ENCODE assay signal across 18 cellular contexts in the genomic region with DNA sequence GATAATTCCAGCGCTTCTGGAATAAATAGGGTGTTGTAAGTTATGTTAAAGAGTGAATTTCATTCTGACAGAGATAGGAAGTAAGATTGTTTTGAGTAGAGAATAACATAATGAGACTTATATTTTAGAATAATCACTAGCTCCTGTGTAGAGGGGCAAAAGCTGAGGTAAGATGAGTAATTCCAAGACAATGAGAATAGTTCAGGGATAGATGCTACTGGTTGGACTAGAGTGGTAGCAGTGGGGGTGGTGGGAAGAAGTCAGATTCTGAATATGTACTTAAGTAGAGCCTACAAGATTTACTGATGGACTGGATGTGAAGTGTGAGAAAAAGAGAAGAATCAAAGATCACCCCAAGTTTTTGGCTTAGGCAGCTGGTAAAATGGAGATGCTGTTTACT. TPM values are rescaled to one million over a fixed set of nuclear protein-coding genes. Genes with fewer than 3 reads are reported as not detected.
DNase-seq lines count a peak whose midpoint lies in the region; ATAC-seq, FAIRE-seq and TF ChIP-seq lines count a peak whose summit lies in the region.
"Had no signal": no experiment of that assay in that cellular context is flagged by ENCODE, and none has a peak within 500 bp of the region (broad histone marks: within the 10 kb centered on the region; RNA-seq: fewer than 3 reads in every experiment).

No MANE protein-coding gene starts in this region.

- peak overlapping the region; percentile 56 for H3K27ac Mint-ChIP-seq in activated CD4-positive, alpha-beta memory T cell treated with anti-CD3 and anti-CD28 coated beads for 36 hours
- no peak overlapping the region for H3K27ac Mint-ChIP-seq in activated CD4-positive, alpha-beta memory T cell treated with anti-CD3 and anti-CD28 coated beads, Interleukin-2, amount 10 ng/mL, durations not matched to agents 7 days and 5 days
- peak overlapping the region; percentile 1 to 19 (median 2) for H3K27ac Mint-ChIP-seq in immature natural killer cell
- H3K27ac Mint-ChIP-seq: brain had no signal

- peaks cover 52% of the 10 kb centered on the region for H3K36me3 ChIP-seq in suprapubic skin

- H3K27me3 ChIP-seq in suprapubic skin = no peaks in the 10 kb centered on the region
- H3K27me3 ChIP-seq: esophagus muscularis mucosa, upper lobe of right lung had no signal

- H3K4me1 Mint-ChIP-seq in activated CD4-positive, alpha-beta memory T cell treated with anti-CD3 and anti-CD28 coated beads for 36 hours (ENCODE audit: low read depth) = peaks cover 25% of the 10 kb centered on the region
- peaks cover 28% of the 10 kb centered on the region for H3K4me1 Mint-ChIP-seq in activated CD4-positive, alpha-beta memory T cell treated with anti-CD3 and anti-CD28 coated beads, Interleukin-2, amount 10 ng/mL, durations not matched to agents 7 days and 5 days
- peaks cover 7 to 51% of the 10 kb centered on the region in 2 donors for H3K4me1 Mint-ChIP-seq in immature natural killer cell
- H3K4me1 Mint-ChIP-seq: brain had no signal

- no peaks in the 10 kb centered on the region for H3K27me3 Mint-ChIP-seq in activated CD4-positive, alpha-beta memory T cell treated with anti-CD3 and anti-CD28 coated beads for 36 hours
- no peaks in the 10 kb centered on the region for H3K27me3 Mint-ChIP-seq in activated CD4-positive, alpha-beta memory T cell treated with anti-CD3 and anti-CD28 coated beads, Interleukin-2, amount 10 ng/mL, durations not matched to agents 7 days and 5 days
- peaks cover 0 to 2% (median 0%) of the 10 kb centered on the region in 3 donors for H3K27me3 Mint-ChIP-seq in immature natural killer cell (ENCODE audit: low read depth in 3 of 3)
- H3K27me3 Mint-ChIP-seq: brain, T-cell had no signal

- peak; percentile 33 for FAIRE-seq in GM12891 (lab: Jason Lieb, UNC)

- no peak overlapping the region for H3K4me3 ChIP-seq in suprapubic skin
- H3K4me3 ChIP-seq: esophagus muscularis mucosa, upper lobe of right lung had no signal

- DNase-seq in activated CD4-positive, alpha-beta memory T cell treated with anti-CD3 and anti-CD28 coated beads for 36 hours = no peak
- DNase-seq in activated CD4-positive, alpha-beta memory T cell treated with anti-CD3 and anti-CD28 coated beads, Interleukin-2, amount 10 ng/mL, durations not matched to agents 7 days and 5 days = no peak
- no peak for DNase-seq in GM12891 (ENCODE audit: insufficient read length, low spot score)
- DNase-seq in immature natural killer cell = no peak
- no peak for DNase-seq in suprapubic skin (ENCODE audit: low spot score in 2 of 2)
- DNase-seq: 8988T; activated CD4-positive, alpha-beta T cell treated with anti-CD3 and anti-CD28 coated beads for 48 hours; effector memory CD4-positive, alpha-beta T cell; kidney glomerular epithelial cell; NCI-H1105 treated with DMSO at 0.1 percent for 48 hours; NCI-H2081; retina; SHP77 treated with DMSO at 0.1 percent for 48 hours; T-cell; upper lobe of right lung had no signal

- no peak overlapping the region for H3K4me3 Mint-ChIP-seq in activated CD4-positive, alpha-beta memory T cell treated with anti-CD3 and anti-CD28 coated beads for 36 hours
- no peak overlapping the region for H3K4me3 Mint-ChIP-seq in activated CD4-positive, alpha-beta memory T cell treated with anti-CD3 and anti-CD28 coated beads, Interleukin-2, amount 10 ng/mL, durations not matched to agents 7 days and 5 days
- H3K4me3 Mint-ChIP-seq in immature natural killer cell = no peak overlapping the region
- H3K4me3 Mint-ChIP-seq: brain, T-cell had no signal

- intact Hi-C loops in activated CD4-positive, alpha-beta memory T cell treated with anti-CD3 and anti-CD28 coated beads for 36 hours (cut with micrococcal nuclease) = no loop called here

- TF ChIP-seq CTCF in suprapubic skin (IDR thresholded peaks at IDR 0.05) = no peak

- no peak overlapping the region for H3K27ac ChIP-seq in suprapubic skin
- H3K27ac ChIP-seq: esophagus muscularis mucosa, upper lobe of right lung had no signal

- TF ChIP-seq POLR2A in GM12891 (IDR thresholded peaks at IDR 0.05; ENCODE audit: low read depth, low read length) (no peak), suprapubic skin (IDR thresholded peaks at IDR 0.05) (no peak)

- peaks cover 45% of the 10 kb centered on the region for H3K36me3 Mint-ChIP-seq in activated CD4-positive, alpha-beta memory T cell treated with anti-CD3 and anti-CD28 coated beads for 36 hours
- peaks cover 64% of the 10 kb centered on the region for H3K36me3 Mint-ChIP-seq in activated CD4-positive, alpha-beta memory T cell treated with anti-CD3 and anti-CD28 coated beads, Interleukin-2, amount 10 ng/mL, durations not matched to agents 7 days and 5 days (ENCODE audit: low read depth)
- H3K36me3 Mint-ChIP-seq in immature natural killer cell = peaks cover 19 to 33% (median 20%) of the 10 kb centered on the region in 3 donors

- no peak for TF ChIP-seq EP300 in suprapubic skin (IDR thresholded peaks at IDR 0.05)

- H3K9me3 Mint-ChIP-seq in activated CD4-positive, alpha-beta memory T cell treated with anti-CD3 and anti-CD28 coated beads for 36 hours = no peaks in the 10 kb centered on the region
- no peaks in the 10 kb centered on the region for H3K9me3 Mint-ChIP-seq in activated CD4-positive, alpha-beta memory T cell treated with anti-CD3 and anti-CD28 coated beads, Interleukin-2, amount 10 ng/mL, durations not matched to agents 7 days and 5 days
- no peaks in the 10 kb centered on the region for H3K9me3 Mint-ChIP-seq in immature natural killer cell
- H3K9me3 Mint-ChIP-seq: brain, T-cell had no signal

- no peaks in the 10 kb centered on the region for H3K4me1 ChIP-seq in suprapubic skin
- H3K4me1 ChIP-seq: upper lobe of right lung had no signal

- WGBS in suprapubic skin = 97% methylated on average over 1 of the region's 1 CpG

- no peak for ATAC-seq in SK-N-SH treated with all-trans-retinoic acid at 6 μM for 48 hours
- ATAC-seq: T-cell, upper lobe of right lung had no signal

- POLR2A ChIA-PET in activated CD4-positive, alpha-beta memory T cell treated with anti-CD3 and anti-CD28 coated beads for 36 hours (lab: Charles Lee) = no interaction called here
- POLR2A ChIA-PET in activated CD4-positive, alpha-beta memory T cell treated with anti-CD3 and anti-CD28 coated beads, Interleukin-2, amount 10 ng/mL, durations not matched to agents 7 days and 5 days (lab: Charles Lee) = interaction anchor here (0.8 to 1.7 kb wide), 4 partner anchors 10 to 33 kb away, joined by 3 to 9 read pairs (median 4); no protein-coding TSS in a partner anchor

- H3K9me3 ChIP-seq in suprapubic skin = no peaks in the 10 kb centered on the region
- H3K9me3 ChIP-seq: esophagus muscularis mucosa, upper lobe of right lung had no signal

- CTCF ChIA-PET in activated CD4-positive, alpha-beta memory T cell treated with anti-CD3 and anti-CD28 coated beads for 36 hours (lab: Charles Lee) = interaction anchor here (1.0 kb wide), 2 partner anchors 15 to 18 kb away, joined by 3 read pairs; no protein-coding TSS in a partner anchor
- CTCF ChIA-PET in activated CD4-positive, alpha-beta memory T cell treated with anti-CD3 and anti-CD28 coated beads, Interleukin-2, amount 10 ng/mL, durations not matched to agents 7 days and 5 days (lab: Charles Lee) = interaction anchor here (1.0 to 1.5 kb wide), 2 partner anchors 14 to 22 kb away, joined by 3 read pairs; no protein-coding TSS in a partner anchor

TF ChIP-seq in GM12891, 5 proteins besides CTCF, POLR2A, EP300 and RAD21:
- TF ChIP-seq TAF1 (IDR thresholded peaks at IDR 0.05; ENCODE audit: low read depth, low read length) = no peak
- TF ChIP-seq POU2F2 (IDR thresholded peaks at IDR 0.05; ENCODE audit: low read depth, low read length) = no peak
- no peak for TF ChIP-seq PAX5 (IDR thresholded peaks at IDR 0.05; ENCODE audit: insufficient read depth, low read length, severe bottlenecking)
- TF ChIP-seq SPI1 (IDR thresholded peaks at IDR 0.05; ENCODE audit: low read depth, low read length) = no peak
- no peak for TF ChIP-seq POLR2AphosphoS5 (IDR thresholded peaks at IDR 0.05; ENCODE audit: low read depth, low read length)
TF ChIP-seq in GM12891: peak in this region for 0.

RNA-seq across cellular contexts. Expression of a gene that starts 23.3 kb away (rescaled TPM):
- 10 to 100 TPM; 57.7 to 63.1 TPM for total RNA-seq in activated CD4-positive, alpha-beta memory T cell treated with anti-CD3 and anti-CD28 coated beads for 36 hours
- total RNA-seq in activated CD4-positive, alpha-beta memory T cell treated with anti-CD3 and anti-CD28 coated beads, Interleukin-2, amount 10 ng/mL, durations not matched to agents 7 days and 5 days = 100 to 1,000 TPM; 100 to 102 TPM
- 59.1 TPM for polyA plus RNA-seq in GM12891 (2012; ENCODE audit: low read depth, missing spikeins)
- 10 to 100 TPM; 20.6 to 52.7 (median 22.8) TPM for polyA plus RNA-seq in immature natural killer cell
- 100 to 1,000 TPM in 1 of 4 donors, 10 to 100 TPM in 3; 42.8 to 147 (median 70.1) TPM for total RNA-seq in suprapubic skin

RNA-seq across cellular contexts. Expression of a gene that starts 31.6 kb away (rescaled TPM):
- total RNA-seq in activated CD4-positive, alpha-beta memory T cell treated with anti-CD3 and anti-CD28 coated beads for 36 hours = 100 to 1,000 TPM; 261 to 274 TPM
- total RNA-seq in activated CD4-positive, alpha-beta memory T cell treated with anti-CD3 and anti-CD28 coated beads, Interleukin-2, amount 10 ng/mL, durations not matched to agents 7 days and 5 days = 100 to 1,000 TPM; 340 to 342 TPM
- 126 TPM for polyA plus RNA-seq in GM12891 (2012; ENCODE audit: low read depth, missing spikeins)
- polyA plus RNA-seq in immature natural killer cell = 100 to 1,000 TPM; 199 to 264 (median 207) TPM
- total RNA-seq in suprapubic skin = 100 to 1,000 TPM; 134 to 218 (median 200) TPM

RNA-seq across cellular contexts. Expression of a gene that starts 32.3 kb away (rescaled TPM):
- 10 to 100 TPM; 11.2 to 15.4 TPM for total RNA-seq in activated CD4-positive, alpha-beta memory T cell treated with anti-CD3 and anti-CD28 coated beads for 36 hours
- 10 to 100 TPM; 13.7 to 14.0 TPM for total RNA-seq in activated CD4-positive, alpha-beta memory T cell treated with anti-CD3 and anti-CD28 coated beads, Interleukin-2, amount 10 ng/mL, durations not matched to agents 7 days and 5 days
- polyA plus RNA-seq in GM12891 (2012; ENCODE audit: low read depth, missing spikeins) = 5.5 TPM
- 10 to 100 TPM in 2 of 3 donors, 1 to 10 TPM in 1; 8.4 to 15.2 (median 11.4) TPM for polyA plus RNA-seq in immature natural killer cell
- 10 to 100 TPM; 16.2 to 40.7 (median 29.4) TPM for total RNA-seq in suprapubic skin

RNA-seq across cellular contexts. Expression of a gene that starts 55.7 kb away (rescaled TPM):
- 10 to 100 TPM; 50.1 to 51.6 TPM for total RNA-seq in activated CD4-positive, alpha-beta memory T cell treated with anti-CD3 and anti-CD28 coated beads for 36 hours
- total RNA-seq in activated CD4-positive, alpha-beta memory T cell treated with anti-CD3 and anti-CD28 coated beads, Interleukin-2, amount 10 ng/mL, durations not matched to agents 7 days and 5 days = 10 to 100 TPM; 87.1 to 92.4 TPM
- polyA plus RNA-seq in GM12891 (2012; ENCODE audit: low read depth, missing spikeins) = 267 TPM
- 100 to 1,000 TPM; 444 to 613 (median 572) TPM for polyA plus RNA-seq in immature natural killer cell
- 100 to 1,000 TPM; 138 to 185 (median 153) TPM for total RNA-seq in suprapubic skin
